ENCODE assay signal across 15 cellular contexts in genomic region chr3:143897558-143898305, GRCh38. TPM values are rescaled to one million over a fixed set of nuclear protein-coding genes. Genes with fewer than 3 reads are reported as not detected.
DNase-seq lines count a peak whose midpoint lies in the region; ATAC-seq and TF ChIP-seq lines count a peak whose summit lies in the region.
"Had no signal": no experiment of that assay in that cellular context is flagged by ENCODE, and none has a peak within 500 bp of the region (broad histone marks: within the 10 kb centered on the region; RNA-seq: fewer than 3 reads in every experiment).

No MANE protein-coding gene starts in this region.

- no peak overlapping the region for H3K4ac ChIP-seq in mesendoderm (ENCODE audit: low read depth, low read length)

- H2BK15ac ChIP-seq in mesendoderm (replicated peaks; ENCODE audit: low read depth) = peak overlapping the region; percentile 19

- no peak overlapping the region for H2AK5ac ChIP-seq in mesendoderm (ENCODE audit: low read length)

- H2BK120ac ChIP-seq in mesendoderm (ENCODE audit: low read depth, low read length) = no peak overlapping the region

- H3K27me3 ChIP-seq in mesendoderm (ENCODE audit: insufficient read depth, low read length, poor library complexity) (no peaks in the 10 kb centered on the region), psoas muscle (ENCODE audit: insufficient read depth in 3 of 3, low read length in 2 of 3) (no peaks in the 10 kb centered on the region)
- H3K27me3 ChIP-seq: BLaER1 treated with 17β-estradiol and CSF1 and Interleukin-3, amounts not matched to agents 10 nM and 100 nM; gastroesophageal sphincter had no signal

- H3K36me3 Mint-ChIP-seq in endothelial cell (ENCODE audit: low read depth, unreplicated experiment) = no peaks in the 10 kb centered on the region

- H3K18ac ChIP-seq in mesendoderm (ENCODE audit: low read length) = no peak overlapping the region

- H3K56ac ChIP-seq in mesendoderm (ENCODE audit: low read length) = no peak overlapping the region

- H3K27ac ChIP-seq in mesendoderm (ENCODE audit: low read depth, low read length) = no peak overlapping the region
- no peak overlapping the region for H3K27ac ChIP-seq in psoas muscle
- H3K27ac ChIP-seq: BLaER1 treated with 17β-estradiol and CSF1 and Interleukin-3, amounts not matched to agents 10 nM and 100 nM; gastroesophageal sphincter had no signal

- no peak overlapping the region for H4K8ac ChIP-seq in mesendoderm (ENCODE audit: low read depth, low read length)

- peak; percentile 53 for DNase-seq in AG09309 (ENCODE audit: low read depth)
- DNase-seq in M059J (ENCODE audit: low read depth) = peak; percentile 42
- DNase-seq in endothelial cell (ENCODE audit: low spot score) = no peak
- peak; percentile 97 for DNase-seq in mesendoderm
- no peak for DNase-seq in NCI-H2029 (lab: John Stamatoyannopoulos, UW)
- DNase-seq in HT-29 (ENCODE audit: low spot score) = no peak
- no peak for DNase-seq in psoas muscle
- DNase-seq: activated CD8-positive, alpha-beta memory T cell treated with anti-CD3 and anti-CD28 coated beads for 24 hours; activated naive CD8-positive, alpha-beta T cell treated with anti-CD3 and anti-CD28 coated beads, Interleukin-2, amount 50 U/mL, for 24 hours; NCI-H1694 treated with DMSO at 0.1 percent for 48 hours; PC-3; T-helper 2 cell had no signal

- H3K36me3 ChIP-seq in mesendoderm (ENCODE audit: control insufficient read depth, insufficient read depth, low read length) (no peaks in the 10 kb centered on the region), psoas muscle (ENCODE audit: insufficient read depth in 1 of 2, low read depth in 1 of 2) (no peaks in the 10 kb centered on the region)
- H3K36me3 ChIP-seq: BLaER1 treated with 17β-estradiol and CSF1 and Interleukin-3, amounts not matched to agents 10 nM and 100 nM; gastroesophageal sphincter had no signal

- H3K9me3 ChIP-seq in psoas muscle = no peaks in the 10 kb centered on the region
- H3K9me3 ChIP-seq: BLaER1 treated with 17β-estradiol and CSF1 and Interleukin-3, amounts not matched to agents 10 nM and 100 nM; gastroesophageal sphincter had no signal

- no peaks in the 10 kb centered on the region for H3K79me2 ChIP-seq in mesendoderm (ENCODE audit: control insufficient read depth, insufficient read depth, low read length)

- H2BK5ac ChIP-seq in mesendoderm (ENCODE audit: low read length) = no peak overlapping the region

- no peaks in the 10 kb centered on the region for H3K4me1 Mint-ChIP-seq in endothelial cell (ENCODE audit: unreplicated experiment)

- no peak for ATAC-seq in GM18511 (IDR thresholded peaks at IDR 0.05; ENCODE audit: unreplicated experiment)
- no peak for ATAC-seq in psoas muscle
- ATAC-seq: activated naive CD8-positive, alpha-beta T cell treated with anti-CD3 and anti-CD28 coated beads, Interleukin-2, amount 50 U/mL, for 24 hours; gastroesophageal sphincter; PC-3 had no signal

- no peak overlapping the region for H3K23ac ChIP-seq in mesendoderm (ENCODE audit: low read length)

- no peaks in the 10 kb centered on the region for H3K9me3 Mint-ChIP-seq in endothelial cell (ENCODE audit: unreplicated experiment)
- H3K9me3 Mint-ChIP-seq: activated naive CD8-positive, alpha-beta T cell treated with anti-CD3 and anti-CD28 coated beads, Interleukin-2, amount 50 U/mL, for 24 hours had no signal

- H3K4me3 ChIP-seq in AG09309 (ENCODE audit: control insufficient read depth, low read depth, low read length) (no peak overlapping the region), mesendoderm (ENCODE audit: low read length) (no peak overlapping the region), psoas muscle (no peak overlapping the region)
- H3K4me3 ChIP-seq: BLaER1 treated with 17β-estradiol and CSF1 and Interleukin-3, amounts not matched to agents 10 nM and 100 nM; gastroesophageal sphincter had no signal

- TF ChIP-seq CTCF in AG09309 (IDR thresholded peaks at IDR 0.05; ENCODE audit: control insufficient read depth, insufficient read depth, low read depth, low read length, missing control alignments) (no peak), endothelial cell (IDR thresholded peaks at IDR 0.05; ENCODE audit: unreplicated experiment) (no peak), psoas muscle (IDR thresholded peaks at IDR 0.05) (no peak)

- peaks cover 4% of the 10 kb centered on the region for H3K27me3 Mint-ChIP-seq in endothelial cell (ENCODE audit: unreplicated experiment)

- no peak overlapping the region for H3K4me3 Mint-ChIP-seq in endothelial cell (ENCODE audit: unreplicated experiment)
- H3K4me3 Mint-ChIP-seq: activated naive CD8-positive, alpha-beta T cell treated with anti-CD3 and anti-CD28 coated beads, Interleukin-2, amount 50 U/mL, for 24 hours had no signal

- intact Hi-C loops in psoas muscle (cut with DNase I) = no loop called here

- H3K9ac ChIP-seq in mesendoderm (ENCODE audit: low read length) = no peak overlapping the region
- H3K9ac ChIP-seq: BLaER1 treated with 17β-estradiol and CSF1 and Interleukin-3, amounts not matched to agents 10 nM and 100 nM had no signal

- H3K79me1 ChIP-seq in mesendoderm (ENCODE audit: low read length) = no peaks in the 10 kb centered on the region

- H3K4me1 ChIP-seq in mesendoderm (ENCODE audit: control insufficient read depth, low read depth, low read length) = peaks cover 2% of the 10 kb centered on the region
- H3K4me1 ChIP-seq in psoas muscle = no peaks in the 10 kb centered on the region

- no peak overlapping the region for H3K4me2 ChIP-seq in mesendoderm (ENCODE audit: low read length)
- H3K4me2 ChIP-seq: BLaER1 treated with 17β-estradiol and CSF1 and Interleukin-3, amounts not matched to agents 10 nM and 100 nM had no signal

- peak overlapping the region; percentile 70 for H3K27ac Mint-ChIP-seq in endothelial cell (ENCODE audit: unreplicated experiment)
- H3K27ac Mint-ChIP-seq: activated naive CD8-positive, alpha-beta T cell treated with anti-CD3 and anti-CD28 coated beads, Interleukin-2, amount 50 U/mL, for 24 hours had no signal

- H4K5ac ChIP-seq in mesendoderm (ENCODE audit: low read length) = no peak overlapping the region

- whole genome bisulfite sequencing in mesendoderm (ENCODE audit: extremely low coverage, insufficient coverage, low lambda C conversion rate) = no CpG with 5 or more reads among the region's 7 CpGs
- WGBS in psoas muscle, 3 donors = 59 to 62% (median 60%) methylated on average over 7 of the region's 7 CpGs

RNA-seq across cellular contexts. Expression of gene SLC9A9, which starts 49.5 kb away (rescaled TPM):
- total RNA-seq in M059J (2014; rRNA removed; shearing (Covaris generic)) = 0.10 TPM in 1 of 2 replicates, not detected in the other
- total RNA-seq in endothelial cell (ENCODE audit: unreplicated experiment) = 7.9 TPM
- 4.2 TPM for polyA plus RNA-seq in mesendoderm (2013, experiment 1 of 2)
- 3.7 TPM for polyA plus RNA-seq in mesendoderm (2013, experiment 2 of 2)
- not detected in 2 replicates for total RNA-seq in HT-29 (2014; rRNA removed; shearing (Covaris generic))
- 1 to 10 TPM; 2.9 to 5.4 (median 3.2) TPM for total RNA-seq in psoas muscle
- polyA plus RNA-seq in psoas muscle = 1 to 10 TPM; 1.3 to 2.0 (median 1.8) TPM

Comparison
In these comparisons a context has a peak if more than half of its experiments do, and no peak if none do; other contexts are left out.
1. DNase-seq: peak in AG09309 (single experiment), M059J (single experiment) and mesendoderm (single experiment); none in endothelial cell (single experiment), NCI-H2029 (single experiment), HT-29 (single experiment) and psoas muscle (0 of 2).